In the genomic region with DNA sequence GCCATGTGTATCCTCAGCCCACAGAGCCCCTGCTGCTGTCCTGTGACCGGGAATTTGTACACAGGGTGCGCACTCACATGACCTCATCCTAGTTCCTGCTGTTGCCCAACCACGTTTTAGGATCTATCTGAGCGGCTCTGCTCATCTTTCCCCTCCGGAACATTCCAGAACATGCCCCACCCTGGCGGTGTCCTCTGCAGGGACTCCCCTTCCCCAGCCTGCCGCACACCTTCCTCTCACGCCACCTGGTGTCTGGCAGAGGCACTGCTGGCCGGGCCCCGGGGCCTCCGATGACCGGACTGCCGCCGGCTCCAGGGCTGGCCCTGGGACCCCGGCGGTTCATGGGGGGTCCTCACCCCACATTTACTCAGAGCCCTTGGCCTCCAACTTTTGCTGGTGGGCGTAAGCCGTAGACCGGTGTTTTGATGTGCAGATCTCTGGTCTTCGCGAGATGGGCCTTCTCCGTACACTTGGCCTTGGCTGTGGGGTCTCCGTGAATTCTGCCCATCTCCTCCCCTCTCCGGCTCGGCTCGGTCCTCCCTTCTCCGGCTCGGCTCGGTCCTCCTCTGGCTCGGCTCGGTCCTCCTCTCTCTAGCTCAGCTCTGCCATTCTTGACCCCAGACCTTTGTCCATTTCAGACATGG, we compare ENCODE assay signal across 8 cellular contexts.
DNase-seq lines count a peak whose midpoint lies in the region; TF ChIP-seq lines count a peak whose summit lies in the region.

No MANE protein-coding gene starts in this region.

- H3K36me3 ChIP-seq in brain microvascular endothelial cell (replicated peaks) = no peaks in the 10 kb centered on the region

- H3K27ac ChIP-seq in brain microvascular endothelial cell = no peak overlapping the region

- DNase-seq in SIG-M5 treated with dmso at 0.1 percent for 504 hours (lab: John Stamatoyannopoulos, UW; ENCODE audit: unreplicated experiment) (peak; percentile 6), SIG-M5 (lab: John Stamatoyannopoulos, UW) (no peak), SW480 (ENCODE audit: low spot score) (peak; percentile 42), brain microvascular endothelial cell (no peak), left kidney (ENCODE audit: low read depth, low spot score) (peak; percentile 73), NCI-H2107 treated with DMSO at 0.1 percent for 48 hours (lab: John Stamatoyannopoulos, UW; ENCODE audit: unreplicated experiment) (no peak), foreskin melanocyte (no peak)
- peak; percentile 19 for DNase-seq in stimulated activated CD8-positive, alpha-beta memory T cell treated with anti-CD3 and anti-CD28 coated beads, Interleukin-4, amount 100 ng/mL, for 24 hours (ENCODE audit: low read depth)

- no peaks in the 10 kb centered on the region for H3K27me3 ChIP-seq in brain microvascular endothelial cell (replicated peaks)

- no peak overlapping the region for H3K4me3 ChIP-seq in brain microvascular endothelial cell (ENCODE audit: low read depth, low read length)

- peak; percentile 96 for TF ChIP-seq CTCF in brain microvascular endothelial cell (IDR thresholded peaks at IDR 0.05; ENCODE audit: low read depth, low read length, missing control alignments)

- in situ Hi-C loops in brain microvascular endothelial cell (cut with HindIII; ENCODE audit: low pct_ligation_motif_present, low sequenced_read_pairs) = no loop called here

Comparison
In these comparisons a context has a peak if more than half of its experiments do, and no peak if none do; other contexts are left out.
1. DNase-seq: peak in SIG-M5 treated with dmso at 0.1 percent for 504 hours (single experiment), SW480 (single experiment), left kidney (single experiment) and stimulated activated CD8-positive, alpha-beta memory T cell treated with anti-CD3 and anti-CD28 coated beads, Interleukin-4, amount 100 ng/mL, for 24 hours (single experiment); none in SIG-M5 (single experiment), brain microvascular endothelial cell (single experiment), NCI-H2107 treated with DMSO at 0.1 percent for 48 hours (single experiment) and foreskin melanocyte (single experiment).